Comparison of ENCODE assay signal across 1 cellular context in genomic region chr15:94231728-94232086, GRCh38.
TF ChIP-seq lines count a peak whose summit lies in the region.

No MANE protein-coding gene starts in this region.

TF ChIP-seq in IMR-90, 13 proteins besides CTCF, POLR2A, EP300 and RAD21 (continued from another document):
- TF ChIP-seq NFE2L2 (IDR thresholded peaks at IDR 0.05; ENCODE audit: low read depth, low read length) (no peak), FOS (IDR thresholded peaks at IDR 0.05; ENCODE audit: low read depth, low read length) (no peak), RCOR1 (IDR thresholded peaks at IDR 0.05; ENCODE audit: insufficient replicate concordance, low read length) (no peak), SMC3 (IDR thresholded peaks at IDR 0.05; ENCODE audit: low read depth, low read length) (no peak), ELK1 (IDR thresholded peaks at IDR 0.05; ENCODE audit: borderline replicate concordance, low read depth, low read length) (no peak), MAFK (IDR thresholded peaks at IDR 0.05; ENCODE audit: low read depth, low read length) (no peak), CHD1 (IDR thresholded peaks at IDR 0.05; ENCODE audit: low read depth, low read length) (no peak), BHLHE40 (IDR thresholded peaks at IDR 0.05; ENCODE audit: low read depth, low read length) (no peak), CEBPB (IDR thresholded peaks at IDR 0.05; ENCODE audit: low read depth, low read length) (no peak), RFX5 (IDR thresholded peaks at IDR 0.05; ENCODE audit: low read depth, low read length) (no peak), MXI1 (IDR thresholded peaks at IDR 0.05; ENCODE audit: borderline replicate concordance, low read depth, low read length) (no peak), MAZ (IDR thresholded peaks at IDR 0.05; ENCODE audit: borderline replicate concordance, low read depth, low read length) (no peak)
